Comparison of ENCODE assay signal across 21 cellular contexts in genomic region chr1:97680894-97681293, GRCh38.
DNase-seq lines count a peak whose midpoint lies in the region; ATAC-seq and TF ChIP-seq lines count a peak whose summit lies in the region.
"Had no signal": no experiment of that assay in that cellular context is flagged by ENCODE, and none has a peak within 500 bp of the region (broad histone marks: within the 10 kb centered on the region; RNA-seq: fewer than 3 reads in every experiment).

No MANE protein-coding gene starts in this region.

- no peak overlapping the region for H3K27ac ChIP-seq in effector memory CD4-positive, alpha-beta T cell (ENCODE audit: insufficient read depth, low read length, poor library complexity, severe bottlenecking)
- H3K27ac ChIP-seq: 22Rv1, body of pancreas, esophagus squamous epithelium, heart right ventricle, spleen, tibial artery had no signal

- peaks cover 9% of the 10 kb centered on the region for H3K4me1 Mint-ChIP-seq in activated T-helper 2 cell treated with anti-CD3 and anti-CD28 coated beads, Interferon-gamma antibody, Interleukin-2, Interleukin-4, amounts not matched to agents 10 μg/mL and 5 μg/mL and 100 μg/mL, durations not matched to agents 14 hours and 24 hours and 36 hours (ENCODE audit: low read depth)

- H3K9me3 ChIP-seq in mucosa of descending colon = no peaks in the 10 kb centered on the region
- no peaks in the 10 kb centered on the region for H3K9me3 ChIP-seq in effector memory CD4-positive, alpha-beta T cell (ENCODE audit: control insufficient read depth, low read length)
- H3K9me3 ChIP-seq: BE2C, body of pancreas, esophagus squamous epithelium had no signal

- H3K36me3 ChIP-seq in mucosa of descending colon (ENCODE audit: low read depth) = no peaks in the 10 kb centered on the region
- peaks cover 20% of the 10 kb centered on the region for H3K36me3 ChIP-seq in effector memory CD4-positive, alpha-beta T cell (ENCODE audit: control insufficient read depth, insufficient read depth, low read length)
- H3K36me3 ChIP-seq: MG63 had no signal

- H3K4me3 Mint-ChIP-seq in activated T-helper 2 cell treated with anti-CD3 and anti-CD28 coated beads, Interferon-gamma antibody, Interleukin-2, Interleukin-4, amounts not matched to agents 10 μg/mL and 5 μg/mL and 100 μg/mL, durations not matched to agents 14 hours and 24 hours and 36 hours (ENCODE audit: low read depth) = no peak overlapping the region
- H3K4me3 Mint-ChIP-seq: activated naive CD4-positive, alpha-beta T cell treated with anti-CD3 and anti-CD28 coated beads for 36 hours; naive thymus-derived CD4-positive, alpha-beta T cell had no signal

- H3K4me1 ChIP-seq in mucosa of descending colon (ENCODE audit: low read depth) = no peaks in the 10 kb centered on the region
- no peaks in the 10 kb centered on the region for H3K4me1 ChIP-seq in effector memory CD4-positive, alpha-beta T cell (ENCODE audit: control insufficient read depth, insufficient read depth, low read length, poor library complexity, severe bottlenecking)
- H3K4me1 ChIP-seq: body of pancreas, esophagus squamous epithelium, heart right ventricle, spleen, tibial artery had no signal

- no peak for TF ChIP-seq CTCF in mucosa of descending colon (IDR thresholded peaks at IDR 0.05)

- peak; percentile 62 for DNase-seq in NCI-H1105 treated with DMSO at 0.1 percent for 48 hours (lab: John Stamatoyannopoulos, UW)
- DNase-seq in NCI-H1105 (lab: John Stamatoyannopoulos, UW) = no peak
- DNase-seq in NCI-H1436 (lab: John Stamatoyannopoulos, UW) = peak; percentile 50
- no peak for DNase-seq in activated T-helper 2 cell treated with anti-CD3 and anti-CD28 coated beads, Interferon-gamma antibody, Interleukin-2, Interleukin-4, amounts not matched to agents 10 μg/mL and 5 μg/mL and 100 μg/mL, durations not matched to agents 14 hours and 24 hours and 36 hours (ENCODE audit: low spot score)
- DNase-seq in mucosa of descending colon = no peak
- no peak for DNase-seq in effector memory CD4-positive, alpha-beta T cell
- DNase-seq in NCI-H82 (lab: John Stamatoyannopoulos, UW) = no peak
- DNase-seq: activated naive CD4-positive, alpha-beta T cell treated with anti-CD3 and anti-CD28 coated beads for 36 hours; body of pancreas; esophagus squamous epithelium; heart right ventricle; islet precursor cell; MG63; naive thymus-derived CD4-positive, alpha-beta T cell; NCI-H2171 treated with DMSO at 0.1 percent for 48 hours; posterior cingulate gyrus; spleen; tibial artery had no signal

- H3K27me3 Mint-ChIP-seq in activated T-helper 2 cell treated with anti-CD3 and anti-CD28 coated beads, Interferon-gamma antibody, Interleukin-2, Interleukin-4, amounts not matched to agents 10 μg/mL and 5 μg/mL and 100 μg/mL, durations not matched to agents 14 hours and 24 hours and 36 hours (ENCODE audit: low read depth) = no peaks in the 10 kb centered on the region
- H3K27me3 Mint-ChIP-seq: naive thymus-derived CD4-positive, alpha-beta T cell had no signal

- ATAC-seq in mucosa of descending colon (peak; percentile 29), GM19452 (IDR thresholded peaks at IDR 0.05; ENCODE audit: unreplicated experiment) (no peak)
- ATAC-seq: body of pancreas; heart right ventricle; naive thymus-derived CD4-positive, alpha-beta T cell had no signal

- H3K27ac Mint-ChIP-seq in activated T-helper 2 cell treated with anti-CD3 and anti-CD28 coated beads, Interferon-gamma antibody, Interleukin-2, Interleukin-4, amounts not matched to agents 10 μg/mL and 5 μg/mL and 100 μg/mL, durations not matched to agents 14 hours and 24 hours and 36 hours = peak overlapping the region; percentile 38
- H3K27ac Mint-ChIP-seq: activated naive CD4-positive, alpha-beta T cell treated with anti-CD3 and anti-CD28 coated beads for 36 hours; naive thymus-derived CD4-positive, alpha-beta T cell had no signal

- no peak overlapping the region for H3K4me3 ChIP-seq in mucosa of descending colon
- no peak overlapping the region for H3K4me3 ChIP-seq in effector memory CD4-positive, alpha-beta T cell (ENCODE audit: insufficient read depth, low read depth, low read length, poor library complexity, severe bottlenecking)
- H3K4me3 ChIP-seq: body of pancreas, esophagus squamous epithelium, heart right ventricle, MG63, spleen, tibial artery had no signal

- intact Hi-C loops in activated T-helper 2 cell treated with anti-CD3 and anti-CD28 coated beads, Interferon-gamma antibody, Interleukin-2, Interleukin-4, amounts not matched to agents 10 μg/mL and 5 μg/mL and 100 μg/mL, durations not matched to agents 14 hours and 24 hours and 36 hours (cut with micrococcal nuclease) = no loop called here
- intact Hi-C loops in mucosa of descending colon (cut with DNase I, micrococcal nuclease) = no loop called here

- H3K9me3 Mint-ChIP-seq in activated T-helper 2 cell treated with anti-CD3 and anti-CD28 coated beads, Interferon-gamma antibody, Interleukin-2, Interleukin-4, amounts not matched to agents 10 μg/mL and 5 μg/mL and 100 μg/mL, durations not matched to agents 14 hours and 24 hours and 36 hours = no peaks in the 10 kb centered on the region

- H3K27me3 ChIP-seq in effector memory CD4-positive, alpha-beta T cell (replicated peaks; ENCODE audit: control insufficient read depth, insufficient read depth, low read length, poor library complexity, severe bottlenecking) = no peaks in the 10 kb centered on the region
- H3K27me3 ChIP-seq: BE2C, body of pancreas, esophagus squamous epithelium, heart right ventricle, MG63, spleen, tibial artery had no signal

- peaks cover 6% of the 10 kb centered on the region for H3K36me3 Mint-ChIP-seq in activated T-helper 2 cell treated with anti-CD3 and anti-CD28 coated beads, Interferon-gamma antibody, Interleukin-2, Interleukin-4, amounts not matched to agents 10 μg/mL and 5 μg/mL and 100 μg/mL, durations not matched to agents 14 hours and 24 hours and 36 hours (ENCODE audit: low read depth)

Comparison
In these comparisons a context has a peak if more than half of its experiments do, and no peak if none do; other contexts are left out.
1. DNase-seq: peak in NCI-H1105 treated with DMSO at 0.1 percent for 48 hours (single experiment) and NCI-H1436 (single experiment); none in NCI-H1105 (single experiment), activated T-helper 2 cell treated with anti-CD3 and anti-CD28 coated beads, Interferon-gamma antibody, Interleukin-2, Interleukin-4, amounts not matched to agents 10 μg/mL and 5 μg/mL and 100 μg/mL, durations not matched to agents 14 hours and 24 hours and 36 hours (single experiment), mucosa of descending colon (0 of 3), effector memory CD4-positive, alpha-beta T cell (0 of 3) and NCI-H82 (single experiment).